Comparison of ENCODE assay signal across 1 cellular context in the genomic region with DNA sequence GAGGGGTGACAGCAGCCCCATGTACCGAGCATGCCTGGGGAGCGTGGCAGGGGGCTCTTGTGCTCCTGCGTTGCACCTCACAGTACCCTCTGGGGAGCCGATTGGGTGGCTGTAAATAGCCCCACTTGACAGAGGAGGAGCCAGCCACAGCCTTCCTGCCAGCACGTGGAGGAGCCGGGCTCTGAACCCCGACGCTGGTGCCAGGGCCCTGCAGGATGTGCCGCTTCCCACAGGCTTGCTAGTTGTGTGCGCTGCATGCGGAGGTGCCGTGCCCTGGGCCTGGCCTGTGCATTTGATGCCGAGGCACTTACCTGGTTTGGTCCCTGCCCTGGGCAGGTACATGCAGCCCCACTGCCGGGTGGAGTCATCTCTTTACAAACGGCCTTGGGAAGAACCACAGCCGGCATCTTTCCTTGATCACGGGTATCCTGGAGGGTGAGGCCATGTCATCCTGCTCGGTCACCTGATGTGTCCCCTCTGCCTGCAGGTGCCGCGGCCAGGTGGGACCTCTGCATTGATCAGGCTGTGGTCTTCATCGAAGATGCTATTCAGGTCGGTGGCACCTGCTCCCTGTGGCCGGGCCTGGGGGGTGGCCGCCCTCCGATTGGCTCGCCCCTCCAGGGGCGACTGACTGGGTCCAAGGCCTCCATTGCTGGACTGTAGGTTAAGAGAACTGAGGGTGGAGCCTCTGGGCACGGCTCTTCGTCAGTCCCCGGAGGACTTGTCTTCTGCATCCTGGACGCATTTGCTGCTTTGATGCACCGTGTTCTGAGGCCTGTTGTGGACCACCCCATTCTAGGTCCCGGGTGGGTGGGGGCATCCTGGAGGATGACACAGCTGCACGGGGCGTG.
TF ChIP-seq lines count a peak whose summit lies in the region.

No MANE protein-coding gene starts in this region.

TF ChIP-seq in K562, 482 proteins besides CTCF, POLR2A, EP300 and RAD21:
- TF ChIP-seq KAT8 (IDR thresholded peaks at IDR 0.05; ENCODE audit: low read depth) (no peak), NCOA2 (IDR thresholded peaks at IDR 0.05; ENCODE audit: partially characterized antibody in 2 of 2) (no peak), ZNF347 (CRISPR knock-in tag; IDR thresholded peaks at IDR 0.05; ENCODE audit: low read depth) (no peak), POLR2G (IDR thresholded peaks at IDR 0.05; ENCODE audit: low read depth, low read length) (0 out of 2 replicates have a peak, but pooled peaks have one; percentile 7)
TF ChIP-seq in K562: peak in this region for 1.
